In the genomic region with DNA sequence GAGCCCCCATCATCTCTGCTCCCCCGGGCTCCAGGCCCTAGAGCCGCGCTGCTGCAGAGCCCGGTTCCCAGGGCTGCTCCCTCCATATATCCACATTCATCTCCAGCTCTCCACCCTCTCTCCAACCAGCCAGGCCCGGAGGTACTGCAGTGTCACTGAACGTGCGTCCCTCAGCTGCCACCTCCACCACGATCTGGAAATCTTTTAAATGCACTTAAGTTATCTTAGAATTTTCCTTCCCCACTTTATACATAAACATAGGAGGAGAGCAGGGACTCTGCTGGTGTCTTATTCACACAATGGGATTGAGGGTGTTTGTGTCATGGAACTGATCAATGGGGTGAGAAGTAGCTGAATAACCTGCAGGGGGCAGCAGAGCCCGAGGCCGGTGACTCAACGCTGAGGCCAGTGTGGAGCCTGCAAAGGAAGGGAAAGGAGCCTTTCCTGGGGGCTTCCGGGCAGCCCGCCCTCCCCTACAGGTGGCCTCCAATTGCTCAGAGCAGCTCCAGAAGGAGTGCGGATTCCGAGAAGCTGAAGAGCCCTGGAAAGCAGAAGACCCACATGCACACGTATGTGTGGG, we compare ENCODE assay signal across 8 cellular contexts. TPM values are rescaled to one million over a fixed set of nuclear protein-coding genes. Genes with fewer than 3 reads are reported as not detected.
A peak's percentile ranks its signal among the peaks of the same experiment; 100 is the strongest.
DNase-seq lines count a peak whose midpoint lies in the region; ATAC-seq and TF ChIP-seq lines count a peak whose summit lies in the region.
"Not testable (repeated sequence)": the region's sequence is repeated elsewhere in the genome, so short reads cannot be mapped to it uniquely, and the experiment has no call there.

No MANE protein-coding gene starts in this region.

- not testable (repeated sequence) for H3K9ac ChIP-seq in Loucy (ENCODE audit: low read depth, low read length, poor library complexity, severe bottlenecking); SU-DHL-6 (ENCODE audit: low read length)

- H4K20me1 ChIP-seq in Loucy (ENCODE audit: insufficient read depth, low read length, poor library complexity, severe bottlenecking); SU-DHL-6 (ENCODE audit: low read depth, low read length); osteoblast (ENCODE audit: insufficient read depth, low read length): not testable (repeated sequence)

- peak; percentile 56 for TF ChIP-seq CTCF in Loucy (conservative IDR thresholded peaks at IDR 0.05; ENCODE audit: low read length)
- TF ChIP-seq CTCF in SU-DHL-6 (IDR thresholded peaks at IDR 0.05; ENCODE audit: insufficient read depth, low read length, poor library complexity, severe bottlenecking) = peak; percentile 36
- TF ChIP-seq CTCF in body of pancreas (IDR thresholded peaks at IDR 0.05) = peak; percentile 16 to 46 (median 27)
- TF ChIP-seq CTCF in left ventricle myocardium inferior (IDR thresholded peaks at IDR 0.05; ENCODE audit: borderline replicate concordance) = peak; percentile 53
- TF ChIP-seq CTCF in osteoblast (IDR thresholded peaks at IDR 0.05; ENCODE audit: extremely low read depth, low read depth, low read length) = peak; percentile 33

- not testable (repeated sequence) for H3K27ac ChIP-seq in SU-DHL-6 (ENCODE audit: low read depth, low read length); body of pancreas; left ventricle myocardium inferior (replicated peaks); osteoblast (ENCODE audit: low read depth, low read length)

- not testable (repeated sequence) for H3K36me3 ChIP-seq in Loucy (ENCODE audit: insufficient read depth, low read length); SU-DHL-6 (ENCODE audit: low read length); body of pancreas (replicated peaks in 1 of 2; ENCODE audit: insufficient read depth in 1 of 2, low read depth in 2 of 2); left ventricle myocardium inferior; osteoblast (ENCODE audit: insufficient read depth, low read length)

- TF ChIP-seq POLR2A in body of pancreas (IDR thresholded peaks at IDR 0.05) = not testable (repeated sequence)

- not testable (repeated sequence) for H3K4me2 ChIP-seq in Loucy (ENCODE audit: low read depth, low read length, poor library complexity, severe bottlenecking); SU-DHL-6 (ENCODE audit: low read depth, low read length, poor library complexity, severe bottlenecking); osteoblast (ENCODE audit: insufficient read depth, low read length)

- H3K9me3 ChIP-seq in Loucy (ENCODE audit: insufficient read depth, low read depth, low read length); SU-DHL-6 (ENCODE audit: insufficient read depth, low read length); body of pancreas; left ventricle myocardium inferior (replicated peaks); osteoblast (ENCODE audit: low read depth, low read length): not testable (repeated sequence)

- intact Hi-C loops in body of pancreas (cut with DNase I) (loop anchor here (10.0 kb wide), 2 partner anchors 105 to 255 kb away; no protein-coding TSS in a partner anchor), left ventricle myocardium inferior (cut with micrococcal nuclease) (loop anchor here (10.0 kb wide), 1 partner anchor 115 kb away; no protein-coding TSS in a partner anchor)

- H3F3A ChIP-seq in Loucy (ENCODE audit: low read depth); SU-DHL-6 (ENCODE audit: insufficient read depth): not testable (repeated sequence)

- not testable (repeated sequence) for H3K4me3 ChIP-seq in Loucy (ENCODE audit: low read length, poor library complexity, severe bottlenecking); SU-DHL-6 (ENCODE audit: insufficient read depth, low read length, poor library complexity, severe bottlenecking); body of pancreas; left ventricle myocardium inferior; osteoblast (ENCODE audit: insufficient read depth, low read length)

- H3K27me3 ChIP-seq in Loucy (ENCODE audit: insufficient read depth, low read length, poor library complexity, severe bottlenecking); SU-DHL-6 (ENCODE audit: low read length); body of pancreas; left ventricle myocardium inferior (ENCODE audit: low read depth); osteoblast (ENCODE audit: insufficient read depth, low read length): not testable (repeated sequence)

- not testable (repeated sequence) for H3K9me2 ChIP-seq in Loucy (replicated peaks; ENCODE audit: low read depth, low read length); SU-DHL-6 (replicated peaks; ENCODE audit: insufficient read depth, low read length)

- DNase-seq in D341Med (ENCODE audit: low spot score) = peak; percentile 56
- DNase-seq in activated CD8-positive, alpha-beta memory T cell treated with anti-CD3 and anti-CD28 coated beads for 48 hours (ENCODE audit: low read depth in 2 of 3, low spot score in 2 of 3) = peak in 2 of 3 experiments; percentile 19 to 26
- peak; percentile 26 to 55 (median 42) for DNase-seq in body of pancreas
- not testable (repeated sequence) for DNase-seq in left ventricle myocardium inferior; osteoblast (ENCODE audit: insufficient read length, low spot score, missing footprints)
- DNase-seq in stimulated activated CD8-positive, alpha-beta memory T cell treated with anti-CD3 and anti-CD28 coated beads, Interleukin-4, amount 100 ng/mL, for 48 hours = peak; percentile 73

- peak; percentile 44 for ATAC-seq in body of pancreas

- not testable (repeated sequence) for H2AFZ ChIP-seq in Loucy (ENCODE audit: low read length); SU-DHL-6 (ENCODE audit: low read depth, low read length, severe bottlenecking); osteoblast (ENCODE audit: low read length)

- H3K79me2 ChIP-seq in Loucy (ENCODE audit: insufficient read depth, low read length); SU-DHL-6 (ENCODE audit: insufficient read depth, low read length); osteoblast (ENCODE audit: insufficient read depth, low read length): not testable (repeated sequence)

- WGBS in body of pancreas, 2 donors = 68 to 69% methylated on average over 16 of the region's 16 CpGs

- not testable (repeated sequence) for H3K4me1 ChIP-seq in Loucy (ENCODE audit: insufficient read depth, low read length, poor library complexity, severe bottlenecking); body of pancreas; left ventricle myocardium inferior; osteoblast (ENCODE audit: insufficient read depth, low read length)

RNA-seq across cellular contexts. Expression of a gene that starts 7.8 kb away (rescaled TPM):
- 10 to 100 TPM; 13.2 to 14.8 TPM for total RNA-seq in body of pancreas
- total RNA-seq in left ventricle myocardium inferior = 5.2 TPM
- total RNA-seq in osteoblast = 14.1 and 14.8 TPM in 2 replicates

RNA-seq across cellular contexts. Expression of a gene that starts 31.3 kb away (rescaled TPM):
- total RNA-seq in body of pancreas (1 to 10 TPM; 4.4 to 7.9 TPM), left ventricle myocardium inferior (4.8 TPM), osteoblast (8.5 and 8.7 TPM in 2 replicates)

RNA-seq across cellular contexts. Expression of a gene that starts 45.1 kb away (rescaled TPM):
- total RNA-seq in body of pancreas = 10 to 100 TPM; 16.3 to 26.4 TPM
- 3.3 TPM for total RNA-seq in left ventricle myocardium inferior
- 9.4 and 10.6 TPM in 2 replicates for total RNA-seq in osteoblast
